16 cellular contexts compared by ENCODE assay signal in the genomic region with DNA sequence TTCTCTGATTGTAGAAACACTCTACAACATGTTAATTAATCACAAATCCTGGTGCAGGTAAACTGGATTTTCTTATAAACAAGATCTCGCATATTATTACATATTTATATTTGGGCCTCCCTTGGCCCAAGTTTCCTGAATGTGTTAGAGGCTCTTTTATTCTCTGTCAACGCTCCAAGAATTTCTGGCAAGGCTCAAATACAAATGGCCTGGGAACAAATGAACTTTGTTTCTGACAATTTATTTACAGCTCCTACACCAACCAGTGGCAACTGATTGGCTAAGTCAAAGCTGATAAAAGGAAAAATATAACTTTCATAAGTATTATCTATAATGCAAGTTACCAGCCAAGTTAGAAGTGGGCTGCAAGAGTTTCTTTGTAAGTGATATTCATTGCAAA.
DNase-seq lines count a peak whose midpoint lies in the region; ATAC-seq and TF ChIP-seq lines count a peak whose summit lies in the region.
"Had no signal": no experiment of that assay in that cellular context is flagged by ENCODE, and none has a peak within 500 bp of the region (broad histone marks: within the 10 kb centered on the region; RNA-seq: fewer than 3 reads in every experiment).

No MANE protein-coding gene starts in this region.

- H3K4me1 ChIP-seq in uterus = no peaks in the 10 kb centered on the region
- H3K4me1 ChIP-seq: prostate gland had no signal

- no peak for DNase-seq in dorsolateral prefrontal cortex
- peak in 5 of 49 donors; percentile 3 to 62 (median 30) for DNase-seq in substantia nigra (lab: John Stamatoyannopoulos, UW)
- no peak for DNase-seq in uterus
- no peak for DNase-seq in NCI-H226
- DNase-seq: activated CD4-positive, alpha-beta T cell treated with anti-CD3 and anti-CD28 coated beads for 36 hours; Calu3; GM23248; KG1; NCI-H1930; NCI-H524; trophoblast cell had no signal

- H3K9me3 ChIP-seq in uterus = no peaks in the 10 kb centered on the region
- H3K9me3 ChIP-seq: prostate gland had no signal

- no peak for TF ChIP-seq POLR2A in uterus (IDR thresholded peaks at IDR 0.05)

- ATAC-seq in SK-N-SH treated with all-trans-retinoic acid at 6 μM for 48 hours = no peak
- ATAC-seq: activated CD4-positive, alpha-beta T cell treated with anti-CD3 and anti-CD28 coated beads for 36 hours had no signal

- no peak overlapping the region for H3K4me3 ChIP-seq in dorsolateral prefrontal cortex
- H3K4me3 ChIP-seq in uterus = no peak overlapping the region
- H3K4me3 ChIP-seq: GM23248, hepatocyte, prostate gland had no signal

- H3K27me3 ChIP-seq in dorsolateral prefrontal cortex (no peaks in the 10 kb centered on the region), layer of hippocampus (ENCODE audit: control insufficient read depth, insufficient read depth, low read length) (no peaks in the 10 kb centered on the region), uterus (no peaks in the 10 kb centered on the region)
- H3K27me3 ChIP-seq: hepatocyte had no signal

- TF ChIP-seq CTCF in dorsolateral prefrontal cortex (IDR thresholded peaks at IDR 0.05 in 54 of 56, conservative IDR thresholded peaks at IDR 0.05 in 2 of 56; ENCODE audit: low read depth in 1 of 56, partially characterized antibody in 56 of 56) (no peak), uterus (IDR thresholded peaks at IDR 0.05) (no peak)

- H3K36me3 ChIP-seq in uterus = no peaks in the 10 kb centered on the region
- H3K36me3 ChIP-seq: prostate gland had no signal

- H3K27ac ChIP-seq in angular gyrus (ENCODE audit: low read depth, low read length) = peak overlapping the region; percentile 83
- H3K27ac ChIP-seq in dorsolateral prefrontal cortex = peak overlapping the region in 58 of 59 donors; percentile 63 to 96 (median 90)
- H3K27ac ChIP-seq in layer of hippocampus (ENCODE audit: low read depth, low read length) = peak overlapping the region; percentile 80
- peak overlapping the region; percentile 78 for H3K27ac ChIP-seq in substantia nigra (ENCODE audit: low read depth, low read length, poor library complexity, severe bottlenecking)
- H3K27ac ChIP-seq in uterus = no peak overlapping the region
- H3K27ac ChIP-seq: GM23248, hepatocyte, prostate gland had no signal

- intact Hi-C loops in dorsolateral prefrontal cortex (cut with DNase I) = loop anchor here in 1 of 2 donors (5.0 kb wide), 1 partner anchor 240 kb away; no protein-coding TSS in a partner anchor
- intact Hi-C loops in uterus (cut with DNase I; ENCODE audit: low total_unique reads) = no loop called here

TF ChIP-seq in SK-N-SH treated with all-trans-retinoic acid at 6 μM for 48 hours, 23 proteins besides CTCF, POLR2A, EP300 and RAD21:
- TF ChIP-seq ZC3H10 (CRISPR knock-in tag; IDR thresholded peaks at IDR 0.05) (no peak), TCF4 (CRISPR knock-in tag; IDR thresholded peaks at IDR 0.05; ENCODE audit: borderline replicate concordance) (no peak), ZNF70 (CRISPR knock-in tag; IDR thresholded peaks at IDR 0.05) (no peak), CSDC2 (CRISPR knock-in tag; IDR thresholded peaks at IDR 0.05) (no peak), ARNTL (CRISPR knock-in tag; IDR thresholded peaks at IDR 0.05; ENCODE audit: borderline replicate concordance, low read depth) (no peak), GLIS3 (CRISPR knock-in tag; IDR thresholded peaks at IDR 0.05) (no peak), BACH2 (CRISPR knock-in tag; IDR thresholded peaks at IDR 0.05; ENCODE audit: borderline replicate concordance) (no peak), TOX (CRISPR knock-in tag; IDR thresholded peaks at IDR 0.05; ENCODE audit: borderline replicate concordance) (no peak), ISL1 (CRISPR knock-in tag; IDR thresholded peaks at IDR 0.05) (no peak), RARB (CRISPR knock-in tag; IDR thresholded peaks at IDR 0.05) (no peak), SNAI2 (CRISPR knock-in tag; IDR thresholded peaks at IDR 0.05) (no peak), ZNF8 (CRISPR knock-in tag; IDR thresholded peaks at IDR 0.05) (no peak), ZFP3 (CRISPR knock-in tag; IDR thresholded peaks at IDR 0.05) (no peak), ZNF565 (CRISPR knock-in tag; conservative IDR thresholded peaks at IDR 0.05; ENCODE audit: low read depth) (no peak)
- TF ChIP-seq, protein P1, sequence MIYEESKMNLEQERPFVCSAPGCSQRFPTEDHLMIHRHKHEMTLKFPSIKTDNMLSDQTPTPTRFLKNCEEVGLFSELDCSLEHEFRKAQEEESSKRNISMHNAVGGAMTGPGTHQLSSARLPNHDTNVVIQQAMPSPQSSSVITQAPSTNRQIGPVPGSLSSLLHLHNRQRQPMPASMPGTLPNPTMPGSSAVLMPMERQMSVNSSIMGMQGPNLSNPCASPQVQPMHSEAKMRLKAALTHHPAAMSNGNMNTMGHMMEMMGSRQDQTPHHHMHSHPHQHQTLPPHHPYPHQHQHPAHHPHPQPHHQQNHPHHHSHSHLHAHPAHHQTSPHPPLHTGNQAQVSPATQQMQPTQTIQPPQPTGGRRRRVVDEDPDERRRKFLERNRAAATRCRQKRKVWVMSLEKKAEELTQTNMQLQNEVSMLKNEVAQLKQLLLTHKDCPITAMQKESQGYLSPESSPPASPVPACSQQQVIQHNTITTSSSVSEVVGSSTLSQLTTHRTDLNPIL (CRISPR knock-in tag; IDR thresholded peaks at IDR 0.05; ENCODE audit: low read depth) = no peak
- TF ChIP-seq, protein P2, sequence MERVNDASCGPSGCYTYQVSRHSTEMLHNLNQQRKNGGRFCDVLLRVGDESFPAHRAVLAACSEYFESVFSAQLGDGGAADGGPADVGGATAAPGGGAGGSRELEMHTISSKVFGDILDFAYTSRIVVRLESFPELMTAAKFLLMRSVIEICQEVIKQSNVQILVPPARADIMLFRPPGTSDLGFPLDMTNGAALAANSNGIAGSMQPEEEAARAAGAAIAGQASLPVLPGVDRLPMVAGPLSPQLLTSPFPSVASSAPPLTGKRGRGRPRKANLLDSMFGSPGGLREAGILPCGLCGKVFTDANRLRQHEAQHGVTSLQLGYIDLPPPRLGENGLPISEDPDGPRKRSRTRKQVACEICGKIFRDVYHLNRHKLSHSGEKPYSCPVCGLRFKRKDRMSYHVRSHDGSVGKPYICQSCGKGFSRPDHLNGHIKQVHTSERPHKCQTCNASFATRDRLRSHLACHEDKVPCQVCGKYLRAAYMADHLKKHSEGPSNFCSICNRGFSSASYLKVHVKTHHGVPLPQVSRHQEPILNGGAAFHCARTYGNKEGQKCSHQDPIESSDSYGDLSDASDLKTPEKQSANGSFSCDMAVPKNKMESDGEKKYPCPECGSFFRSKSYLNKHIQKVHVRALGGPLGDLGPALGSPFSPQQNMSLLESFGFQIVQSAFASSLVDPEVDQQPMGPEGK (CRISPR knock-in tag; IDR thresholded peaks at IDR 0.05; ENCODE audit: borderline replicate concordance) = no peak
- TF ChIP-seq, protein P3, sequence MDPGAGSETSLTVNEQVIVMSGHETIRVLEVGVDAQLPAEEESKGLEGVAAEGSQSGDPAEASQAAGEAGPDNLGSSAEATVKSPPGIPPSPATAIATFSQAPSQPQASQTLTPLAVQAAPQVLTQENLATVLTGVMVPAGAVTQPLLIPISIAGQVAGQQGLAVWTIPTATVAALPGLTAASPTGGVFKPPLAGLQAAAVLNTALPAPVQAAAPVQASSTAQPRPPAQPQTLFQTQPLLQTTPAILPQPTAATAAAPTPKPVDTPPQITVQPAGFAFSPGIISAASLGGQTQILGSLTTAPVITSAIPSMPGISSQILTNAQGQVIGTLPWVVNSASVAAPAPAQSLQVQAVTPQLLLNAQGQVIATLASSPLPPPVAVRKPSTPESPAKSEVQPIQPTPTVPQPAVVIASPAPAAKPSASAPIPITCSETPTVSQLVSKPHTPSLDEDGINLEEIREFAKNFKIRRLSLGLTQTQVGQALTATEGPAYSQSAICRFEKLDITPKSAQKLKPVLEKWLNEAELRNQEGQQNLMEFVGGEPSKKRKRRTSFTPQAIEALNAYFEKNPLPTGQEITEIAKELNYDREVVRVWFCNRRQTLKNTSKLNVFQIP (CRISPR knock-in tag; IDR thresholded peaks at IDR 0.05; ENCODE audit: borderline replicate concordance, low read depth) = no peak

Comparison
In these comparisons a context has a peak if more than half of its experiments do, and no peak if none do; other contexts are left out.
1. H3K27ac ChIP-seq: peak in angular gyrus (single experiment), dorsolateral prefrontal cortex (58 of 59), layer of hippocampus (single experiment) and substantia nigra (single experiment); none in uterus (0 of 2).